19 cellular contexts compared by ENCODE assay signal in genomic region chr1:196689001-196689400, GRCh38. TPM values are rescaled to one million over a fixed set of nuclear protein-coding genes. Genes with fewer than 3 reads are reported as not detected.
DNase-seq lines count a peak whose midpoint lies in the region; ATAC-seq and TF ChIP-seq lines count a peak whose summit lies in the region.
"Had no signal": no experiment of that assay in that cellular context is flagged by ENCODE, and none has a peak within 500 bp of the region (broad histone marks: within the 10 kb centered on the region; RNA-seq: fewer than 3 reads in every experiment).

No MANE protein-coding gene starts in this region.

- H3K4me3 Mint-ChIP-seq in HFFc6 = no peak overlapping the region
- H3K4me3 Mint-ChIP-seq: CD14-positive monocyte; CD4-positive, alpha-beta memory T cell; CD4-positive, CD25-positive, alpha-beta regulatory T cell; CD8-positive, alpha-beta memory T cell had no signal

- no peak for TF ChIP-seq CTCF in HFFc6 (IDR thresholded peaks at IDR 0.05)

- in situ Hi-C loops in SK-MEL-5 (cut with HindIII; ENCODE audit: low pct_unique_long_range_greater_than_20kb, low sequenced_read_pairs) = no loop called here

- peak; percentile 53 for DNase-seq in COLO829 (ENCODE audit: low spot score)
- peak; percentile 14 for DNase-seq in SK-MEL-5 (ENCODE audit: low read depth, low spot score)
- DNase-seq in foreskin melanocyte = peak; percentile 66
- no peak for DNase-seq in T1000 (lab: John Stamatoyannopoulos, UW)
- no peak for DNase-seq in 8988T
- DNase-seq in HFFc6 = no peak
- DNase-seq: ACHN; BE2C; C1 segment of cervical spinal cord; Caco-2; Calu3; CD4-positive, alpha-beta memory T cell; CD4-positive, CD25-positive, alpha-beta regulatory T cell; CD8-positive, alpha-beta memory T cell; DMS79 treated with DMSO at 0.1 percent for 48 hours; GDM1 had no signal

- no peaks in the 10 kb centered on the region for H3K9me3 Mint-ChIP-seq in HFFc6
- H3K9me3 Mint-ChIP-seq: CD8-positive, alpha-beta memory T cell had no signal

- H3K27ac Mint-ChIP-seq in HFFc6 = no peak overlapping the region
- H3K27ac Mint-ChIP-seq: CD14-positive monocyte; CD4-positive, alpha-beta memory T cell; CD4-positive, CD25-positive, alpha-beta regulatory T cell had no signal

- H3K27me3 Mint-ChIP-seq in HFFc6 (ENCODE audit: insufficient read depth) = peaks cover under 1% of the 10 kb centered on the region
- H3K27me3 Mint-ChIP-seq: CD4-positive, CD25-positive, alpha-beta regulatory T cell; CD8-positive, alpha-beta memory T cell had no signal

- no peaks in the 10 kb centered on the region for H3K4me1 Mint-ChIP-seq in HFFc6 (ENCODE audit: low read depth)
- H3K4me1 Mint-ChIP-seq: CD4-positive, CD25-positive, alpha-beta regulatory T cell; CD8-positive, alpha-beta memory T cell had no signal

- no peak for ATAC-seq in HG03135 (IDR thresholded peaks at IDR 0.05; ENCODE audit: unreplicated experiment)
- ATAC-seq: GM12878 had no signal

- peaks cover 7% of the 10 kb centered on the region for H3K36me3 Mint-ChIP-seq in HFFc6 (ENCODE audit: low read depth)
- H3K36me3 Mint-ChIP-seq: CD14-positive monocyte; CD4-positive, CD25-positive, alpha-beta regulatory T cell had no signal

RNA-seq across cellular contexts. Expression of gene CFH, which starts 37.2 kb away (rescaled TPM):
- total RNA-seq in SK-MEL-5 (2014; rRNA removed; shearing (Covaris generic)) = 1.3 and 1.7 TPM in 2 replicates
- polyA plus RNA-seq in SK-MEL-5 (2015; cell fraction: cytosol; rRNA removed) = 1.9 and 2.4 TPM in 2 replicates
- polyA plus RNA-seq in SK-MEL-5 (2015; cell fraction: nucleus; rRNA removed) = 5.1 and 6.9 TPM in 2 replicates
- total RNA-seq in HFFc6 (2021; fragmentation: NEBNext Ultra II Directional; extraction: Animal tissue kit (Norgen Biotek cat#: 25700)) = 10 to 100 TPM; 19.8 to 23.1 (median 21.0) TPM
- total RNA-seq: Caco-2 had no signal
- polyA plus RNA-seq: GM12878 had no signal

Comparison
In these comparisons a context has a peak if more than half of its experiments do, and no peak if none do; other contexts are left out.
1. DNase-seq: peak in COLO829 (single experiment), SK-MEL-5 (single experiment) and foreskin melanocyte (single experiment); none in T1000 (single experiment), 8988T (single experiment) and HFFc6 (single experiment).